17 cellular contexts compared by ENCODE assay signal in genomic region chr15:74387141-74387541, GRCh38. TPM values are rescaled to one million over a fixed set of nuclear protein-coding genes. Genes with fewer than 3 reads are reported as not detected.
DNase-seq lines count a peak whose midpoint lies in the region; ATAC-seq, FAIRE-seq and TF ChIP-seq lines count a peak whose summit lies in the region.
"Had no signal": no experiment of that assay in that cellular context is flagged by ENCODE, and none has a peak within 500 bp of the region (broad histone marks: within the 10 kb centered on the region; RNA-seq: fewer than 3 reads in every experiment).

No MANE protein-coding gene starts in this region.

- FAIRE-seq in GM12892 (lab: Jason Lieb, UNC), result no peak

- H3K27me3 ChIP-seq in upper lobe of left lung (no peaks in the 10 kb centered on the region), right atrium auricular region (no peaks in the 10 kb centered on the region)

- 80 to 91% methylated on average over 10 to 13 of the region's 13 CpGs for WGBS in upper lobe of left lung, 2 donors

- ATAC-seq in upper lobe of left lung (ENCODE audit: low FRiP score in 2 of 2), result no peak
- ATAC-seq: CD8-positive, alpha-beta T cell had no signal

- no peak for TF ChIP-seq EP300 in upper lobe of left lung (IDR thresholded peaks at IDR 0.05)

- H3K36me3 ChIP-seq in upper lobe of left lung (no peaks in the 10 kb centered on the region), right atrium auricular region (no peaks in the 10 kb centered on the region)

- no peak for DNase-seq in activated naive CD4-positive, alpha-beta T cell (lab: John Stamatoyannopoulos, UW)
- DNase-seq in RPMI8226, result peak; percentile 76
- peak; percentile 46 for DNase-seq in iPS-NIHi11 (ENCODE audit: low spot score)
- DNase-seq in upper lobe of left lung, result no peak
- DNase-seq in substantia nigra (lab: John Stamatoyannopoulos, UW), result no peak
- DNase-seq in GM12892 (ENCODE audit: insufficient read length), result no peak
- DNase-seq in right atrium auricular region (ENCODE audit: low spot score), result no peak
- DNase-seq: activated T-cell treated with anti-CD3 and anti-CD28 coated beads, Interleukin-2, amount 50 U/mL, for 1 hour; CD8-positive, alpha-beta T cell; dermis blood vessel endothelial cell; NCI-H526 treated with DMSO at 0.1 percent for 48 hours; stimulated activated CD4-positive, alpha-beta T cell treated with anti-CD3 and anti-CD28 coated beads, Interleukin-4, amount 100 ng/mL, for 4 hours; stimulated activated CD8-positive, alpha-beta memory T cell treated with anti-CD3 and anti-CD28 coated beads, Interleukin-4, amount 100 ng/mL, for 48 hours had no signal

- no peaks in the 10 kb centered on the region for H3K27me3 Mint-ChIP-seq in activated naive CD4-positive, alpha-beta T cell treated with anti-CD3 and anti-CD28 coated beads, Interleukin-2, amount 50 U/mL, for 24 hours
- H3K27me3 Mint-ChIP-seq: type B pancreatic cell had no signal

- peaks cover 17 to 50% (median 37%) of the 10 kb centered on the region in 4 donors for H3K4me1 ChIP-seq in upper lobe of left lung
- H3K4me1 ChIP-seq in right atrium auricular region, result peaks cover 0 to 19% of the 10 kb centered on the region in 2 donors

- H3K36me3 Mint-ChIP-seq in activated naive CD4-positive, alpha-beta T cell treated with anti-CD3 and anti-CD28 coated beads, Interleukin-2, amount 50 U/mL, for 24 hours, result no peaks in the 10 kb centered on the region
- H3K36me3 Mint-ChIP-seq: CD8-positive, alpha-beta T cell; type B pancreatic cell had no signal

- H3K4me1 Mint-ChIP-seq in activated naive CD4-positive, alpha-beta T cell treated with anti-CD3 and anti-CD28 coated beads, Interleukin-2, amount 50 U/mL, for 24 hours, result peaks cover 59% of the 10 kb centered on the region

- H3K4me3 ChIP-seq in upper lobe of left lung, result no peak overlapping the region
- H3K4me3 ChIP-seq in right atrium auricular region, result no peak overlapping the region
- H3K4me3 ChIP-seq: skin epidermis had no signal

- no peak for TF ChIP-seq POLR2A in upper lobe of left lung (IDR thresholded peaks at IDR 0.05)
- no peak for TF ChIP-seq POLR2A in GM12892 (IDR thresholded peaks at IDR 0.05; ENCODE audit: low read depth, low read length)

- peak overlapping the region; percentile 59 for H3K27ac Mint-ChIP-seq in activated naive CD4-positive, alpha-beta T cell treated with anti-CD3 and anti-CD28 coated beads, Interleukin-2, amount 50 U/mL, for 24 hours
- H3K27ac Mint-ChIP-seq: CD8-positive, alpha-beta T cell had no signal

- H3K9me3 Mint-ChIP-seq in activated naive CD4-positive, alpha-beta T cell treated with anti-CD3 and anti-CD28 coated beads, Interleukin-2, amount 50 U/mL, for 24 hours, result no peaks in the 10 kb centered on the region
- H3K9me3 Mint-ChIP-seq: CD8-positive, alpha-beta T cell; type B pancreatic cell had no signal

- H3K27ac ChIP-seq in upper lobe of left lung, result peak overlapping the region; percentile 68 to 87 (median 77)
- H3K27ac ChIP-seq in substantia nigra (ENCODE audit: low read depth, low read length, poor library complexity, severe bottlenecking), result no peak overlapping the region
- no peak overlapping the region for H3K27ac ChIP-seq in right atrium auricular region

- TF ChIP-seq CTCF in upper lobe of left lung (IDR thresholded peaks at IDR 0.05), result no peak
- no peak for TF ChIP-seq CTCF in right atrium auricular region (IDR thresholded peaks at IDR 0.05)

- no peak overlapping the region for H3K4me3 Mint-ChIP-seq in activated naive CD4-positive, alpha-beta T cell treated with anti-CD3 and anti-CD28 coated beads, Interleukin-2, amount 50 U/mL, for 24 hours
- H3K4me3 Mint-ChIP-seq: CD8-positive, alpha-beta T cell; type B pancreatic cell had no signal

- no peaks in the 10 kb centered on the region for H3K9me3 ChIP-seq in upper lobe of left lung
- H3K9me3 ChIP-seq in right atrium auricular region, result no peaks in the 10 kb centered on the region

RNA-seq across cellular contexts. Expression of gene CYP11A1, which starts 19.7 kb away (rescaled TPM):
- 1 to 10 TPM in 4 of 6 donors, under 1 TPM in 1, not detected in 1; 0.91 to 8.4 (median 1.1) TPM for total RNA-seq in upper lobe of left lung
- 1.5 TPM for polyA plus RNA-seq in GM12892 (2012; ENCODE audit: missing spikeins)
- total RNA-seq in right atrium auricular region, result 1 to 10 TPM in 1 of 2 donors, under 1 TPM in 1; 0.71 to 1.0 TPM
- total RNA-seq: A673; CD8-positive, alpha-beta T cell; dermis blood vessel endothelial cell had no signal

RNA-seq across cellular contexts. Expression of gene SEMA7A, which starts 46.6 kb away (rescaled TPM):
- total RNA-seq in upper lobe of left lung (1 to 10 TPM; 1.0 to 9.1 (median 5.3) TPM), right atrium auricular region (1 to 10 TPM; 1.0 to 2.9 TPM)
- polyA plus RNA-seq in GM12892 (2012; ENCODE audit: missing spikeins), result 61.4 TPM

Comparison
In these comparisons a context has a peak if more than half of its experiments do, and no peak if none do; other contexts are left out.
1. DNase-seq: peak in RPMI8226 (single experiment) and iPS-NIHi11 (single experiment); none in activated naive CD4-positive, alpha-beta T cell (0 of 4), upper lobe of left lung (0 of 2), substantia nigra (0 of 49), GM12892 (single experiment) and right atrium auricular region (single experiment).
2. H3K27ac ChIP-seq: peak in upper lobe of left lung (4 of 4); none in substantia nigra (single experiment) and right atrium auricular region (0 of 2).